15 cellular contexts compared by ENCODE assay signal in genomic region chr1:77972080-77972479, GRCh38. TPM values are rescaled to one million over a fixed set of nuclear protein-coding genes. Genes with fewer than 3 reads are reported as not detected.
A peak's percentile ranks its signal among the peaks of the same experiment; 100 is the strongest.
DNase-seq lines count a peak whose midpoint lies in the region; ATAC-seq and TF ChIP-seq lines count a peak whose summit lies in the region.
"Had no signal": no experiment of that assay in that cellular context is flagged by ENCODE, and none has a peak within 500 bp of the region (broad histone marks: within the 10 kb centered on the region; RNA-seq: fewer than 3 reads in every experiment).

No MANE protein-coding gene starts in this region.

- H2AFZ ChIP-seq in GM23338, result no peak overlapping the region

- H3K9me3 ChIP-seq in CD4-positive, CD25-positive, alpha-beta regulatory T cell (ENCODE audit: control insufficient read depth in 2 of 2, low read length in 2 of 2), result no peaks in the 10 kb centered on the region
- H3K9me3 ChIP-seq: pancreas had no signal

- H3K36me3 Mint-ChIP-seq in CD4-positive, CD25-positive, alpha-beta regulatory T cell, result peaks cover 37% of the 10 kb centered on the region
- H3K36me3 Mint-ChIP-seq in GM23338 (ENCODE audit: low read depth), result peaks cover 72% of the 10 kb centered on the region
- peaks cover 53% of the 10 kb centered on the region for H3K36me3 Mint-ChIP-seq in activated CD8-positive, alpha-beta T cell treated with anti-CD3 and anti-CD28 coated beads, Interleukin-2, amount 10 ng/mL, durations not matched to agents 7 days and 5 days (ENCODE audit: low read depth)
- peaks cover 19 to 25% (median 21%) of the 10 kb centered on the region in 3 donors for H3K36me3 Mint-ChIP-seq in immature natural killer cell

- no peak for ATAC-seq in CD4-positive, CD25-positive, alpha-beta regulatory T cell (ENCODE audit: low read depth in 2 of 2)
- ATAC-seq in GM23338 (peak; percentile 72), GM19035 (IDR thresholded peaks at IDR 0.05; ENCODE audit: unreplicated experiment) (no peak), HG02763 (IDR thresholded peaks at IDR 0.05; ENCODE audit: unreplicated experiment) (no peak)
- no peak for ATAC-seq in activated CD8-positive, alpha-beta T cell treated with anti-CD3 and anti-CD28 coated beads, Interleukin-2, amount 10 ng/mL, durations not matched to agents 7 days and 5 days
- ATAC-seq: left lobe of liver, pancreas had no signal

- peaks cover 68% of the 10 kb centered on the region for H3K4me1 ChIP-seq in CD4-positive, CD25-positive, alpha-beta regulatory T cell (ENCODE audit: control insufficient read depth, insufficient read depth, low read length, poor library complexity, severe bottlenecking)
- H3K4me1 ChIP-seq in GM23338 (ENCODE audit: insufficient read depth), result peaks cover 49% of the 10 kb centered on the region

- TF ChIP-seq CTCF in GM23338 (conservative IDR thresholded peaks at IDR 0.05; ENCODE audit: low read depth in 2 of 2), result no peak

- POLR2A ChIA-PET in activated CD8-positive, alpha-beta T cell treated with anti-CD3 and anti-CD28 coated beads, Interleukin-2, amount 10 ng/mL, durations not matched to agents 7 days and 5 days (lab: Charles Lee), result no interaction called here

- peak overlapping the region; percentile 59 to 87 (median 70) for H3K4me3 Mint-ChIP-seq in CD4-positive, CD25-positive, alpha-beta regulatory T cell
- H3K4me3 Mint-ChIP-seq in GM23338 (peak overlapping the region; percentile 61), immature natural killer cell (peak overlapping the region in 4 of 5 donors; percentile 31 to 57 (median 40))
- peak overlapping the region; percentile 4 for H3K4me3 Mint-ChIP-seq in activated CD8-positive, alpha-beta T cell treated with anti-CD3 and anti-CD28 coated beads, Interleukin-2, amount 10 ng/mL, durations not matched to agents 7 days and 5 days

- peaks cover 100% of the 10 kb centered on the region for H3K79me2 ChIP-seq in GM23338 (replicated peaks; ENCODE audit: insufficient read depth)

- H3K4me1 Mint-ChIP-seq in CD4-positive, CD25-positive, alpha-beta regulatory T cell, result peaks cover 45 to 83% (median 64%) of the 10 kb centered on the region in 4 donors
- H3K4me1 Mint-ChIP-seq in GM23338 (peaks cover 34% of the 10 kb centered on the region), immature natural killer cell (peaks cover 57 to 70% of the 10 kb centered on the region in 2 donors)
- peaks cover 63% of the 10 kb centered on the region for H3K4me1 Mint-ChIP-seq in activated CD8-positive, alpha-beta T cell treated with anti-CD3 and anti-CD28 coated beads, Interleukin-2, amount 10 ng/mL, durations not matched to agents 7 days and 5 days (ENCODE audit: low read depth)

- peaks cover 49% of the 10 kb centered on the region for H3K36me3 ChIP-seq in CD4-positive, CD25-positive, alpha-beta regulatory T cell (ENCODE audit: control insufficient read depth, insufficient read depth, low read length)
- H3K36me3 ChIP-seq in GM23338 (ENCODE audit: insufficient read depth), result peaks cover 34% of the 10 kb centered on the region; the same call in 1 of the 2 replicates

- peaks cover 62% of the 10 kb centered on the region for H4K20me1 ChIP-seq in GM23338 (replicated peaks; ENCODE audit: insufficient read depth)

- peak overlapping the region; percentile 65 for H3K4me2 ChIP-seq in GM23338

- DNase-seq in CD4-positive, CD25-positive, alpha-beta regulatory T cell, result no peak
- DNase-seq in GM23338 (ENCODE audit: low spot score) (peak; percentile 36), immature natural killer cell (no peak), NCI-H510A (lab: John Stamatoyannopoulos, UW) (no peak), NCI-H2171 treated with DMSO at 0.1 percent for 48 hours (lab: John Stamatoyannopoulos, UW) (no peak)
- DNase-seq in activated CD8-positive, alpha-beta T cell treated with anti-CD3 and anti-CD28 coated beads, Interleukin-2, amount 10 ng/mL, durations not matched to agents 7 days and 5 days, result no peak
- DNase-seq: amniotic stem cell; GDM1; NCI-H187; pancreas; Right ventricle myocardium superior; stimulated activated CD4-positive, alpha-beta T cell treated with anti-CD3 and anti-CD28 coated beads, Interleukin-4, amount 100 ng/mL, for 24 hours had no signal

- H3K27ac ChIP-seq in CD4-positive, CD25-positive, alpha-beta regulatory T cell (ENCODE audit: insufficient read depth, low read length, poor library complexity, severe bottlenecking), result no peak overlapping the region
- H3K27ac ChIP-seq in GM23338 (ENCODE audit: low read depth), result 0 out of 2 replicates have a peak overlapping the region, but pooled peaks have one; percentile 5
- H3K27ac ChIP-seq: pancreas had no signal

- CTCF ChIA-PET in activated CD8-positive, alpha-beta T cell treated with anti-CD3 and anti-CD28 coated beads, Interleukin-2, amount 10 ng/mL, durations not matched to agents 7 days and 5 days (lab: Charles Lee), result no interaction called here

- H3F3A ChIP-seq in GM23338 (replicated peaks; ENCODE audit: low read depth), result no peaks in the 10 kb centered on the region

- peak overlapping the region in 1 of 3 donors; percentile 64 for H3K27ac Mint-ChIP-seq in CD4-positive, CD25-positive, alpha-beta regulatory T cell
- H3K27ac Mint-ChIP-seq in GM23338 (peak overlapping the region; percentile 90), immature natural killer cell (peak overlapping the region in 4 of 6 donors; percentile 18 to 72 (median 44))
- H3K27ac Mint-ChIP-seq in activated CD8-positive, alpha-beta T cell treated with anti-CD3 and anti-CD28 coated beads, Interleukin-2, amount 10 ng/mL, durations not matched to agents 7 days and 5 days, result no peak overlapping the region

- H3K27me3 ChIP-seq in CD4-positive, CD25-positive, alpha-beta regulatory T cell (ENCODE audit: control insufficient read depth, insufficient read depth, low read length), result no peaks in the 10 kb centered on the region
- no peaks in the 10 kb centered on the region for H3K27me3 ChIP-seq in GM23338 (ENCODE audit: insufficient read depth)
- H3K27me3 ChIP-seq: pancreas had no signal

- peak overlapping the region; percentile 22 for H3K4me3 ChIP-seq in CD4-positive, CD25-positive, alpha-beta regulatory T cell (ENCODE audit: low read depth, low read length)
- H3K4me3 ChIP-seq in GM23338, result peak overlapping the region; percentile 7
- H3K4me3 ChIP-seq: pancreas had no signal

- H3K9me2 ChIP-seq in GM23338 (ENCODE audit: insufficient read depth), result no peaks in the 10 kb centered on the region

- no peaks in the 10 kb centered on the region for H3K9me3 Mint-ChIP-seq in CD4-positive, CD25-positive, alpha-beta regulatory T cell
- H3K9me3 Mint-ChIP-seq in GM23338 (no peaks in the 10 kb centered on the region), immature natural killer cell (no peaks in the 10 kb centered on the region)
- H3K9me3 Mint-ChIP-seq in activated CD8-positive, alpha-beta T cell treated with anti-CD3 and anti-CD28 coated beads, Interleukin-2, amount 10 ng/mL, durations not matched to agents 7 days and 5 days (ENCODE audit: insufficient read depth), result no peaks in the 10 kb centered on the region

- H3K27me3 Mint-ChIP-seq in CD4-positive, CD25-positive, alpha-beta regulatory T cell, result no peaks in the 10 kb centered on the region
- H3K27me3 Mint-ChIP-seq in GM23338 (ENCODE audit: insufficient read depth, low read depth, poor library complexity) (peaks cover 11% of the 10 kb centered on the region), immature natural killer cell (ENCODE audit: low read depth in 3 of 3) (peaks cover 0 to 4% (median 0%) of the 10 kb centered on the region in 3 donors)
- H3K27me3 Mint-ChIP-seq in activated CD8-positive, alpha-beta T cell treated with anti-CD3 and anti-CD28 coated beads, Interleukin-2, amount 10 ng/mL, durations not matched to agents 7 days and 5 days (ENCODE audit: low read depth), result no peaks in the 10 kb centered on the region

TF ChIP-seq in GM23338, 12 proteins besides CTCF, POLR2A, EP300 and RAD21:
- TF ChIP-seq STAT1 (IDR thresholded peaks at IDR 0.05; ENCODE audit: unreplicated experiment) (no peak), JUNB (IDR thresholded peaks at IDR 0.05; ENCODE audit: unreplicated experiment) (no peak), EZH2 (IDR thresholded peaks at IDR 0.05; ENCODE audit: low read depth, unreplicated experiment) (no peak), NANOG (IDR thresholded peaks at IDR 0.05; ENCODE audit: borderline replicate concordance) (peak; percentile 4; the same call in 1 of the 2 replicates)

RNA-seq across cellular contexts. Expression of gene FUBP1, which starts 6.8 kb away (rescaled TPM):
- 225 TPM for total RNA-seq in CD4-positive, CD25-positive, alpha-beta regulatory T cell
- 10 to 100 TPM; 46.2 to 52.8 (median 50.1) TPM for polyA plus RNA-seq in CD4-positive, CD25-positive, alpha-beta regulatory T cell
- total RNA-seq in GM23338 (2014; rRNA removed; shearing (Covaris generic)), result 308 and 321 TPM in 2 replicates
- polyA plus RNA-seq in GM23338 (2016; fragmentation: Nextera tagmentation; extraction: Ambion mirVana) (194 and 212 TPM in 2 replicates), immature natural killer cell (10 to 100 TPM; 22.5 to 65.6 (median 37.4) TPM)
- 100 to 1,000 TPM; 195 to 197 TPM for total RNA-seq in activated CD8-positive, alpha-beta T cell treated with anti-CD3 and anti-CD28 coated beads, Interleukin-2, amount 10 ng/mL, durations not matched to agents 7 days and 5 days

RNA-seq across cellular contexts. Expression of gene DNAJB4, which starts 32.7 kb away (rescaled TPM):
- 34.4 TPM for total RNA-seq in CD4-positive, CD25-positive, alpha-beta regulatory T cell
- polyA plus RNA-seq in CD4-positive, CD25-positive, alpha-beta regulatory T cell, result 1 to 10 TPM; 7.6 to 9.3 (median 8.6) TPM
- 12.9 and 14.1 TPM in 2 replicates for total RNA-seq in GM23338 (2014; rRNA removed; shearing (Covaris generic))
- polyA plus RNA-seq in GM23338 (2016; fragmentation: Nextera tagmentation; extraction: Ambion mirVana) (8.2 and 12.4 TPM in 2 replicates), immature natural killer cell (1 to 10 TPM; 3.9 to 9.0 (median 5.0) TPM)
- 10 to 100 TPM in 1 of 2 experiments, 1 to 10 TPM in 1; 9.4 to 10.5 TPM for total RNA-seq in activated CD8-positive, alpha-beta T cell treated with anti-CD3 and anti-CD28 coated beads, Interleukin-2, amount 10 ng/mL, durations not matched to agents 7 days and 5 days

Comparison
In these comparisons a context has a peak if more than half of its experiments do, and no peak if none do; other contexts are left out.
1. H3K4me3 Mint-ChIP-seq: peak in every context shown above with its lines; median percentile 70 in CD4-positive, CD25-positive, alpha-beta regulatory T cell; 61 in GM23338; 40 in immature natural killer cell; 4 in activated CD8-positive, alpha-beta T cell treated with anti-CD3 and anti-CD28 coated beads, Interleukin-2, amount 10 ng/mL, durations not matched to agents 7 days and 5 days.